25 cellular contexts compared by ENCODE assay signal in the genomic region with DNA sequence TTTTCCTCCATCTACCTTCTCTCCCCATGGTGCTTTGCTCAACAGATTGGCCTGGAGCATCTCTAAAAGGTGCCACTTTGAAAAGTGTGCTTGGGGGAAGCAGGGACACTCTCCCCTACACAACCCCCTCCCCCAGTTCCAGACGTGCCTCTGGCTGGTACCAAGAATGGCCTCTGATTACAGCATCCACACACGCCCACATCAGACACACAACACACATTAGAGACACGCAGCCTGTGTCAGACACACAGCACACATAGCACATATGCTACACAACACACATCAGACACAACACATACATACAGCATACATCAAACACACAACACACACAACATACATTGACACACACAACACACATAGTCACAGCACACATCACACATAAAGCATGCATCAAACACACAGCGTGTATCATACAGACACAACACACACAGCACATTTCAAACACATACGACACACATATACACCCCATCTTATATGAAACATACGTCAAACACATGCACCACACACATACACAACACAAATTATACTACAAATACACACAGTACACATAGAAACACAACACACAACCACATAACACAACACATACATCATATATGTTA.
DNase-seq lines count a peak whose midpoint lies in the region; ATAC-seq and TF ChIP-seq lines count a peak whose summit lies in the region.
"Had no signal": no experiment of that assay in that cellular context is flagged by ENCODE, and none has a peak within 500 bp of the region (broad histone marks: within the 10 kb centered on the region; RNA-seq: fewer than 3 reads in every experiment).

No MANE protein-coding gene starts in this region.

- H3K27ac ChIP-seq in tibial artery, result peak overlapping the region; percentile 73 to 86
- H3K27ac ChIP-seq: WERI-Rb-1 had no signal

- no peaks in the 10 kb centered on the region for H3K27me3 ChIP-seq in tibial artery
- H3K27me3 ChIP-seq: colonic mucosa, heart left ventricle, left lung, pancreas had no signal

- no peaks in the 10 kb centered on the region for H3K36me3 ChIP-seq in tibial artery
- H3K36me3 ChIP-seq: colonic mucosa, heart left ventricle, left lung, pancreas, WERI-Rb-1 had no signal

- peaks cover 38% of the 10 kb centered on the region for H3K4me1 Mint-ChIP-seq in activated CD4-positive, alpha-beta T cell treated with anti-CD3 and anti-CD28 coated beads, Interleukin-2, amount 10 ng/mL, durations not matched to agents 24 days and 14 days
- peaks cover 52% of the 10 kb centered on the region for H3K4me1 Mint-ChIP-seq in chondrocyte (ENCODE audit: low read depth)
- peaks cover 58% of the 10 kb centered on the region for H3K4me1 Mint-ChIP-seq in neural crest cell
- H3K4me1 Mint-ChIP-seq: activated naive CD4-positive, alpha-beta T cell treated with anti-CD3 and anti-CD28 coated beads, Interleukin-2, amount 10 ng/mL, durations not matched to agents 7 days and 5 days; immature natural killer cell had no signal

- H3K27ac Mint-ChIP-seq in activated CD4-positive, alpha-beta T cell treated with anti-CD3 and anti-CD28 coated beads, Interleukin-2, amount 10 ng/mL, durations not matched to agents 24 days and 14 days, result peak overlapping the region; percentile 95
- H3K27ac Mint-ChIP-seq in chondrocyte (ENCODE audit: unreplicated experiment), result peak overlapping the region; percentile 95
- H3K27ac Mint-ChIP-seq in neural crest cell (ENCODE audit: unreplicated experiment), result peak overlapping the region; percentile 14
- H3K27ac Mint-ChIP-seq: activated CD4-positive, alpha-beta memory T cell treated with anti-CD3 and anti-CD28 coated beads, Interleukin-2, amount 10 ng/mL, durations not matched to agents 7 days and 5 days; activated naive CD4-positive, alpha-beta T cell treated with anti-CD3 and anti-CD28 coated beads, Interleukin-2, amount 10 ng/mL, durations not matched to agents 7 days and 5 days; immature natural killer cell; stimulated activated effector memory CD8-positive, alpha-beta T cell treated with anti-CD3 and anti-CD28 coated beads, Interleukin-12 subunit alpha, Interleukin-12 subunit beta, amount 100 ng/mL, for 72 hours had no signal

- H3K4me3 Mint-ChIP-seq in activated CD4-positive, alpha-beta T cell treated with anti-CD3 and anti-CD28 coated beads, Interleukin-2, amount 10 ng/mL, durations not matched to agents 24 days and 14 days, result no peak overlapping the region
- H3K4me3 Mint-ChIP-seq in chondrocyte (ENCODE audit: unreplicated experiment) (no peak overlapping the region), neural crest cell (no peak overlapping the region)
- H3K4me3 Mint-ChIP-seq: activated CD4-positive, alpha-beta memory T cell treated with anti-CD3 and anti-CD28 coated beads, Interleukin-2, amount 10 ng/mL, durations not matched to agents 7 days and 5 days; activated naive CD4-positive, alpha-beta T cell treated with anti-CD3 and anti-CD28 coated beads, Interleukin-2, amount 10 ng/mL, durations not matched to agents 7 days and 5 days; activated T-cell treated with anti-CD3 and anti-CD28 coated beads, Interleukin-2, amount 50 U/mL, for 24 hours; immature natural killer cell; type B pancreatic cell had no signal

- H3K4me1 ChIP-seq in tibial artery, result peaks cover 11 to 54% (median 48%) of the 10 kb centered on the region in 4 donors
- H3K4me1 ChIP-seq: colonic mucosa had no signal

- no peak for TF ChIP-seq CTCF in chondrocyte (IDR thresholded peaks at IDR 0.05)
- TF ChIP-seq CTCF in neural crest cell (conservative IDR thresholded peaks at IDR 0.05), result no peak
- TF ChIP-seq CTCF in tibial artery (IDR thresholded peaks at IDR 0.05), result no peak

- H3K9me3 Mint-ChIP-seq in activated CD4-positive, alpha-beta T cell treated with anti-CD3 and anti-CD28 coated beads, Interleukin-2, amount 10 ng/mL, durations not matched to agents 24 days and 14 days, result no peaks in the 10 kb centered on the region
- H3K9me3 Mint-ChIP-seq in chondrocyte (ENCODE audit: low read depth) (no peaks in the 10 kb centered on the region), neural crest cell (no peaks in the 10 kb centered on the region)
- H3K9me3 Mint-ChIP-seq: activated CD4-positive, alpha-beta memory T cell treated with anti-CD3 and anti-CD28 coated beads, Interleukin-2, amount 10 ng/mL, durations not matched to agents 7 days and 5 days; activated naive CD4-positive, alpha-beta T cell treated with anti-CD3 and anti-CD28 coated beads, Interleukin-2, amount 10 ng/mL, durations not matched to agents 7 days and 5 days; activated T-cell treated with anti-CD3 and anti-CD28 coated beads, Interleukin-2, amount 50 U/mL, for 24 hours; immature natural killer cell; stimulated activated effector memory CD8-positive, alpha-beta T cell treated with anti-CD3 and anti-CD28 coated beads, Interleukin-12 subunit alpha, Interleukin-12 subunit beta, amount 100 ng/mL, for 72 hours; type B pancreatic cell had no signal

- ATAC-seq in HG02759 (IDR thresholded peaks at IDR 0.05; ENCODE audit: unreplicated experiment) (no peak), HG03342 (IDR thresholded peaks at IDR 0.05; ENCODE audit: unreplicated experiment) (no peak)
- ATAC-seq: stimulated activated effector memory CD8-positive, alpha-beta T cell treated with anti-CD3 and anti-CD28 coated beads, Interleukin-12 subunit alpha, Interleukin-12 subunit beta, amount 100 ng/mL, for 72 hours had no signal

- no peak overlapping the region for H3K4me3 ChIP-seq in tibial artery
- H3K4me3 ChIP-seq: colonic mucosa, left lung, pancreas had no signal

- intact Hi-C loops in activated CD4-positive, alpha-beta T cell treated with anti-CD3 and anti-CD28 coated beads, Interleukin-2, amount 10 ng/mL, durations not matched to agents 24 days and 14 days (cut with micrococcal nuclease), result loop anchor here (2.0 kb wide), 2 partner anchors 19 to 35 kb away; no protein-coding TSS in a partner anchor
- intact Hi-C loops in tibial artery (cut with DNase I; ENCODE audit: low total_unique reads), result no loop called here

- no peaks in the 10 kb centered on the region for H3K9me3 ChIP-seq in tibial artery
- H3K9me3 ChIP-seq: colonic mucosa, heart left ventricle, left lung, pancreas had no signal

- no peaks in the 10 kb centered on the region for H3K27me3 Mint-ChIP-seq in activated CD4-positive, alpha-beta T cell treated with anti-CD3 and anti-CD28 coated beads, Interleukin-2, amount 10 ng/mL, durations not matched to agents 24 days and 14 days
- H3K27me3 Mint-ChIP-seq in chondrocyte (ENCODE audit: low read depth), result no peaks in the 10 kb centered on the region
- H3K27me3 Mint-ChIP-seq in neural crest cell (ENCODE audit: low read depth), result no peaks in the 10 kb centered on the region
- H3K27me3 Mint-ChIP-seq: activated CD4-positive, alpha-beta memory T cell treated with anti-CD3 and anti-CD28 coated beads, Interleukin-2, amount 10 ng/mL, durations not matched to agents 7 days and 5 days; B cell; type B pancreatic cell had no signal

- DNase-seq in activated CD4-positive, alpha-beta T cell treated with anti-CD3 and anti-CD28 coated beads, Interleukin-2, amount 10 ng/mL, durations not matched to agents 24 days and 14 days, result no peak
- DNase-seq in activated CD4-positive, alpha-beta T cell treated with anti-CD3 and anti-CD28 coated beads for 4 hours, result no peak
- DNase-seq in chondrocyte (ENCODE audit: low spot score) (peak; percentile 8), neural crest cell (ENCODE audit: low read depth, low spot score) (no peak), tibial artery (no peak), SW 1271 (lab: John Stamatoyannopoulos, UW) (no peak)
- DNase-seq: 8988T; activated CD4-positive, alpha-beta memory T cell treated with anti-CD3 and anti-CD28 coated beads, Interleukin-2, amount 10 ng/mL, durations not matched to agents 7 days and 5 days; activated naive CD4-positive, alpha-beta T cell treated with anti-CD3 and anti-CD28 coated beads, Interleukin-2, amount 10 ng/mL, durations not matched to agents 7 days and 5 days; activated T-cell treated with anti-CD3 and anti-CD28 coated beads, Interleukin-2, amount 50 U/mL, for 24 hours; colonic mucosa; DMS79 treated with DMSO at 0.1 percent for 48 hours; immature natural killer cell; NCI-H1092 treated with DMSO at 0.1 percent for 48 hours; NCI-H2029 treated with DMSO at 0.1 percent for 48 hours; T-helper 2 cell; WERI-Rb-1 had no signal

- H3K36me3 Mint-ChIP-seq in activated CD4-positive, alpha-beta T cell treated with anti-CD3 and anti-CD28 coated beads, Interleukin-2, amount 10 ng/mL, durations not matched to agents 24 days and 14 days (ENCODE audit: low read depth), result no peaks in the 10 kb centered on the region
- no peaks in the 10 kb centered on the region for H3K36me3 Mint-ChIP-seq in chondrocyte (ENCODE audit: low read depth)
- H3K36me3 Mint-ChIP-seq in neural crest cell (ENCODE audit: low read depth), result no peaks in the 10 kb centered on the region
- H3K36me3 Mint-ChIP-seq: activated naive CD4-positive, alpha-beta T cell treated with anti-CD3 and anti-CD28 coated beads, Interleukin-2, amount 10 ng/mL, durations not matched to agents 7 days and 5 days; immature natural killer cell; stimulated activated effector memory CD8-positive, alpha-beta T cell treated with anti-CD3 and anti-CD28 coated beads, Interleukin-12 subunit alpha, Interleukin-12 subunit beta, amount 100 ng/mL, for 72 hours; type B pancreatic cell had no signal

Comparison
In these comparisons a context has a peak if more than half of its experiments do, and no peak if none do; other contexts are left out.
1. H3K27ac Mint-ChIP-seq: peak in every context shown above with its lines; median percentile 95 in activated CD4-positive, alpha-beta T cell treated with anti-CD3 and anti-CD28 coated beads, Interleukin-2, amount 10 ng/mL, durations not matched to agents 24 days and 14 days; 95 in chondrocyte; 14 in neural crest cell.